ENCODE assay signal across 8 cellular contexts in genomic region chr3:42014949-42015533, GRCh38. TPM values are rescaled to one million over a fixed set of nuclear protein-coding genes. Genes with fewer than 3 reads are reported as not detected.
DNase-seq lines count a peak whose midpoint lies in the region; ATAC-seq and TF ChIP-seq lines count a peak whose summit lies in the region.

No MANE protein-coding gene starts in this region.

- H3K4me1 ChIP-seq in IMR-90 (ENCODE audit: control insufficient read depth, insufficient read depth, low read length): peaks cover 13% of the 10 kb centered on the region

- H3K27ac ChIP-seq in IMR-90 (ENCODE audit: insufficient read depth, low read length): peak overlapping the region; percentile 34

- CTCF ChIA-PET in IMR-90 (lab: Yijun Ruan, JAX): interaction anchor here (0.5 to 0.9 kb wide), 2 partner anchors 84 to 1715 kb away, joined by 3 to 4 read pairs; no protein-coding TSS in a partner anchor

- peak overlapping the region; percentile 14 for H3K27ac Mint-ChIP-seq in neural crest cell (ENCODE audit: unreplicated experiment)

- POLR2A ChIA-PET in IMR-90 (lab: Charles Lee; ENCODE audit: unreplicated experiment): no interaction called here

- H3K23ac ChIP-seq in IMR-90 (ENCODE audit: low read depth, low read length): peak overlapping the region; percentile 93

- in situ Hi-C loops in IMR-90 (cut with MboI; ENCODE audit: low sequenced_read_pairs): loop anchor here (5.0 to 10.0 kb wide), 3 partner anchors 62 to 120 kb away; no protein-coding TSS in a partner anchor

- H3K79me1 ChIP-seq in IMR-90 (ENCODE audit: low read depth in 1 of 2, low read length in 2 of 2): peaks cover 14 to 50% of the 10 kb centered on the region in 2 experiments; a peak in 3 of 4 replicates

- intact Hi-C loops in IMR-90 (cut with micrococcal nuclease): loop anchor here (1.0 to 5.0 kb wide), 2 partner anchors 52 to 84 kb away; no protein-coding TSS in a partner anchor

- peaks cover 10% of the 10 kb centered on the region for H3K9me1 ChIP-seq in IMR-90 (ENCODE audit: insufficient read depth, low read length)

- H3K36me3 ChIP-seq in IMR-90 (ENCODE audit: control insufficient read depth, insufficient read depth, low read length): no peaks in the 10 kb centered on the region

- no peak for TF ChIP-seq POLR2A in IMR-90 (IDR thresholded peaks at IDR 0.05; ENCODE audit: low read depth, low read length)

- peak overlapping the region; percentile 39 for H4K91ac ChIP-seq in IMR-90 (ENCODE audit: insufficient read depth, low read depth, low read length)

- peak overlapping the region; percentile 60 for H2AK9ac ChIP-seq in IMR-90 (replicated peaks; ENCODE audit: low read depth, low read length, poor library complexity)

- peak overlapping the region; percentile 6 to 9; a peak in 1 of 4 replicates for H4K8ac ChIP-seq in IMR-90 (ENCODE audit: low read depth in 2 of 2, low read length in 2 of 2)

- H3K36me3 Mint-ChIP-seq in neural crest cell (ENCODE audit: low read depth): no peaks in the 10 kb centered on the region

- H2AFZ ChIP-seq in IMR-90 (replicated peaks; ENCODE audit: low read length, poor library complexity): peak overlapping the region; percentile 47

- H2AK5ac ChIP-seq in IMR-90 (ENCODE audit: low read depth, low read length): peak overlapping the region; percentile 67

- H3K4ac ChIP-seq in IMR-90 (ENCODE audit: low read depth, low read length): peak overlapping the region; percentile 45

- dilution Hi-C loops in IMR-90 (cut with HindIII; ENCODE audit: low sequenced_read_pairs, unreplicated experiment): no loop called here

- no peak overlapping the region for H2BK5ac ChIP-seq in IMR-90 (ENCODE audit: low read depth, low read length, poor library complexity, severe bottlenecking)

- H3K27me3 ChIP-seq in IMR-90 (ENCODE audit: control insufficient read depth, insufficient read depth, low read length): no peaks in the 10 kb centered on the region

- H3K4me2 ChIP-seq in IMR-90 (ENCODE audit: low read depth, low read length): peak overlapping the region; percentile 99

- peak overlapping the region; percentile 95 for H3K4me3 ChIP-seq in IMR-90 (ENCODE audit: insufficient read depth, low read depth, low read length)
- H3K4me3 ChIP-seq in fibroblast of pulmonary artery (replicated peaks; ENCODE audit: low read depth, low read length): peak overlapping the region; percentile 89

- no peaks in the 10 kb centered on the region for H3K9me3 Mint-ChIP-seq in neural crest cell

- H2BK20ac ChIP-seq in IMR-90 (ENCODE audit: low read depth, low read length): peak overlapping the region; percentile 55

- peaks cover 44% of the 10 kb centered on the region for H3K4me1 Mint-ChIP-seq in neural crest cell

- peak overlapping the region; percentile 96 for H3K4me3 Mint-ChIP-seq in neural crest cell

- 13% methylated on average over 5 of the region's 11 CpGs; no CpG with 5 or more reads in 1 of the 2 experiments for WGBS in IMR-90 (ENCODE audit: extremely low coverage in 2 of 2, insufficient read length in 1 of 2), 2 experiments

- no peaks in the 10 kb centered on the region for H3K9me3 ChIP-seq in IMR-90 (ENCODE audit: control insufficient read depth, insufficient read depth, low read length)

- H2BK120ac ChIP-seq in IMR-90 (ENCODE audit: low read depth, low read length): peak overlapping the region; percentile 62

- no peak for TF ChIP-seq CTCF in IMR-90 (conservative IDR thresholded peaks at IDR 0.05; ENCODE audit: low read depth, low read length)
- TF ChIP-seq CTCF in fibroblast of pulmonary artery (IDR thresholded peaks at IDR 0.05; ENCODE audit: low read length, missing control alignments): no peak
- no peak for TF ChIP-seq CTCF in neural crest cell (conservative IDR thresholded peaks at IDR 0.05)

- H4K5ac ChIP-seq in IMR-90 (ENCODE audit: low read depth, low read length): peak overlapping the region; percentile 67; the same call in 1 of the 2 replicates

- no peaks in the 10 kb centered on the region for H3K27me3 Mint-ChIP-seq in neural crest cell (ENCODE audit: low read depth)

- peak overlapping the region; percentile 83 for H3K9ac ChIP-seq in IMR-90 (ENCODE audit: low read depth, low read length)

- peak overlapping the region; percentile 95 for H3K14ac ChIP-seq in IMR-90 (replicated peaks; ENCODE audit: low read depth, low read length)

- DNase-seq in DMS 273 (lab: John Stamatoyannopoulos, UW; ENCODE audit: unreplicated experiment) (peak; percentile 75), IMR-90 (no peak), fibroblast of pulmonary artery (ENCODE audit: low read depth) (peak; percentile 51), neural crest cell (ENCODE audit: low read depth, low spot score) (no peak), NCI-H345 treated with DMSO at 0.1 percent for 48 hours (lab: John Stamatoyannopoulos, UW; ENCODE audit: unreplicated experiment) (no peak)
- peak; percentile 15 to 36 for DNase-seq in activated CD4-positive, alpha-beta T cell treated with anti-CD3 and anti-CD28 coated beads, Interleukin-2, amount 50 U/mL, for 48 hours

- H3K56ac ChIP-seq in IMR-90 (ENCODE audit: extremely low read depth, insufficient read depth, low read length): peak overlapping the region; percentile 10; the same call in 1 of the 2 replicates

- H3K18ac ChIP-seq in IMR-90 (ENCODE audit: low read depth, low read length): peak overlapping the region; percentile 51

- H4K20me1 ChIP-seq in IMR-90 (ENCODE audit: insufficient read depth, low read length): peaks cover 11% of the 10 kb centered on the region; the same call in 1 of the 2 replicates

- ATAC-seq in IMR-90 (ENCODE audit: low read depth): no peak
- no peak for ATAC-seq in HG02759 (IDR thresholded peaks at IDR 0.05; ENCODE audit: unreplicated experiment)
- no peak for ATAC-seq in HG03378 (IDR thresholded peaks at IDR 0.05; ENCODE audit: unreplicated experiment)

- no peak; the same call in 1 of the 2 replicates for TF ChIP-seq RAD21 in IMR-90 (IDR thresholded peaks at IDR 0.05; ENCODE audit: low read length)

- H2BK15ac ChIP-seq in IMR-90 (ENCODE audit: low read depth, low read length): peak overlapping the region; percentile 48; the same call in 1 of the 3 replicates

- no TSS peak for BruUV-seq in IMR-90 (replicated peaks; lab: Mats Ljungman, UMichigan)

TF ChIP-seq in IMR-90, 13 proteins besides CTCF, POLR2A, EP300 and RAD21:
- TF ChIP-seq CHD1 (IDR thresholded peaks at IDR 0.05; ENCODE audit: low read depth, low read length) (no peak), FOS (IDR thresholded peaks at IDR 0.05; ENCODE audit: low read depth, low read length) (no peak), MAFK (IDR thresholded peaks at IDR 0.05; ENCODE audit: low read depth, low read length) (no peak), RCOR1 (IDR thresholded peaks at IDR 0.05; ENCODE audit: insufficient replicate concordance, low read length) (no peak), MXI1 (IDR thresholded peaks at IDR 0.05; ENCODE audit: borderline replicate concordance, low read depth, low read length) (no peak), USF2 (IDR thresholded peaks at IDR 0.05; ENCODE audit: low read depth, low read length) (no peak), CEBPB (IDR thresholded peaks at IDR 0.05; ENCODE audit: low read depth, low read length) (no peak), MAZ (IDR thresholded peaks at IDR 0.05; ENCODE audit: borderline replicate concordance, low read depth, low read length) (no peak), SMC3 (IDR thresholded peaks at IDR 0.05; ENCODE audit: low read depth, low read length) (no peak)
- TF ChIP-seq, protein P1, sequence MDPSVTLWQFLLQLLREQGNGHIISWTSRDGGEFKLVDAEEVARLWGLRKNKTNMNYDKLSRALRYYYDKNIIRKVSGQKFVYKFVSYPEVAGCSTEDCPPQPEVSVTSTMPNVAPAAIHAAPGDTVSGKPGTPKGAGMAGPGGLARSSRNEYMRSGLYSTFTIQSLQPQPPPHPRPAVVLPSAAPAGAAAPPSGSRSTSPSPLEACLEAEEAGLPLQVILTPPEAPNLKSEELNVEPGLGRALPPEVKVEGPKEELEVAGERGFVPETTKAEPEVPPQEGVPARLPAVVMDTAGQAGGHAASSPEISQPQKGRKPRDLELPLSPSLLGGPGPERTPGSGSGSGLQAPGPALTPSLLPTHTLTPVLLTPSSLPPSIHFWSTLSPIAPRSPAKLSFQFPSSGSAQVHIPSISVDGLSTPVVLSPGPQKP (IDR thresholded peaks at IDR 0.05; ENCODE audit: borderline replicate concordance, low read depth, low read length): no peak

RNA-seq across cellular contexts. Expression of gene ULK4, which starts 53.1 kb away (rescaled TPM):
- total RNA-seq in IMR-90 (2012; rRNA removed) (5.0 and 10.3 TPM in 2 replicates), neural crest cell (10.2 and 10.4 TPM in 2 replicates)
- 1.3 and 2.7 TPM in 2 replicates for polyA plus RNA-seq in IMR-90 (2012; rRNA removed)
- polyA plus RNA-seq in IMR-90 (2012; cell fraction: cytosol; rRNA removed): 0.47 and 0.73 TPM in 2 replicates
- polyA plus RNA-seq in IMR-90 (2012; cell fraction: nucleus; rRNA removed; ENCODE audit: low replicate concordance): 0.90 and 4.3 TPM in 2 replicates

Comparison
In these comparisons a context has a peak if more than half of its experiments do, and no peak if none do; other contexts are left out.
1. DNase-seq: peak in DMS 273 (single experiment), activated CD4-positive, alpha-beta T cell treated with anti-CD3 and anti-CD28 coated beads, Interleukin-2, amount 50 U/mL, for 48 hours (2 of 2) and fibroblast of pulmonary artery (single experiment); none in IMR-90 (single experiment), neural crest cell (single experiment) and NCI-H345 treated with DMSO at 0.1 percent for 48 hours (single experiment).